Comparison of ENCODE assay signal across 15 cellular contexts in genomic region chr9:132882616-132883015, GRCh38. TPM values are rescaled to one million over a fixed set of nuclear protein-coding genes. Genes with fewer than 3 reads are reported as not detected.
"Had no signal": no experiment of that assay in that cellular context is flagged by ENCODE, and none has a peak within 500 bp of the region (broad histone marks: within the 10 kb centered on the region; RNA-seq: fewer than 3 reads in every experiment).

No MANE protein-coding gene starts in this region.

- H3K27ac ChIP-seq: epithelial cell of prostate, heart left ventricle, sigmoid colon, tibial nerve, uterus had no signal

- DNase-seq: activated B cell treated with CpG ODN at 0.5 μM for 24 hours; activated CD4-positive, alpha-beta T cell treated with anti-CD3 and anti-CD28 coated beads for 4 hours; activated T-cell treated with anti-CD3 and anti-CD28 coated beads, Interleukin-2, amount 50 U/mL, for 1 hour; heart left ventricle; left cardiac atrium; midbrain; retina; sigmoid colon; stimulated activated CD4-positive, alpha-beta T cell treated with anti-CD3 and anti-CD28 coated beads, Interleukin-2, amount 100 ng/mL, for 48 hours; T-helper 17 cell; uterus had no signal

- H3K4me1 ChIP-seq: uterus had no signal

- H3K27ac Mint-ChIP-seq: activated B cell treated with CpG ODN at 0.5 μM for 24 hours, T-helper 17 cell had no signal

- H3K4me3 Mint-ChIP-seq: activated B cell treated with CpG ODN at 0.5 μM for 24 hours, T-helper 17 cell had no signal

- H3K4me3 ChIP-seq: heart left ventricle, sigmoid colon, smooth muscle cell, tibial nerve, uterus had no signal

- H3K9me3 Mint-ChIP-seq: activated B cell treated with CpG ODN at 0.5 μM for 24 hours had no signal

- H3K4me2 ChIP-seq: smooth muscle cell had no signal

- H3K36me3 ChIP-seq: uterus had no signal

- ATAC-seq: heart left ventricle; left cardiac atrium; stimulated activated naive CD8-positive, alpha-beta T cell treated with anti-CD3 and anti-CD28 coated beads, Interleukin-15, Interleukin-2, amounts not matched to agents 100 U/mL and 50 U/mL, for 24 hours; T-helper 17 cell had no signal

- H3K27me3 Mint-ChIP-seq: activated B cell treated with CpG ODN at 0.5 μM for 24 hours, T-helper 17 cell had no signal

- H3K9me3 ChIP-seq: heart left ventricle, sigmoid colon, tibial nerve, uterus had no signal

- H3K27me3 ChIP-seq: heart left ventricle, sigmoid colon, tibial nerve, uterus had no signal

RNA-seq across cellular contexts. Expression of gene AK8, which starts 4.5 kb away (rescaled TPM):
- polyA plus RNA-seq: heart left ventricle had no signal
